11 cellular contexts compared by ENCODE assay signal in genomic region chr3:140933109-140933508, GRCh38.
"Had no signal": no experiment of that assay in that cellular context is flagged by ENCODE, and none has a peak within 500 bp of the region (broad histone marks: within the 10 kb centered on the region; RNA-seq: fewer than 3 reads in every experiment).

No MANE protein-coding gene starts in this region.

- H3K27ac ChIP-seq: GM23248 had no signal

- H3K36me3 ChIP-seq: HAP-1 had no signal

- H3K27ac Mint-ChIP-seq: GM23338, H9, HFFc6 had no signal

- H3K9me3 ChIP-seq: HAP-1 had no signal

- H3K9ac ChIP-seq: GM23248 had no signal

- H3K4me3 Mint-ChIP-seq: GM23338, H9, HFFc6 had no signal

- H3K9me3 Mint-ChIP-seq: GM23338, HFFc6 had no signal

- DNase-seq: GM23248, GOT3, H7, H9, HCEC 1CT, HFFc6 had no signal

- FAIRE-seq: H1, H54 had no signal

- H3K4me1 ChIP-seq: HAP-1 had no signal

- H3K4me1 Mint-ChIP-seq: GM23338, H9 had no signal

- H3K4me2 ChIP-seq: GM23338 had no signal

- H2AFZ ChIP-seq: GM23248, GM23338 had no signal

- H3K4me3 ChIP-seq: GM23248, GM23338, HAP-1 had no signal

- ATAC-seq: GM23338, HCT116 had no signal
